In the genomic region with DNA sequence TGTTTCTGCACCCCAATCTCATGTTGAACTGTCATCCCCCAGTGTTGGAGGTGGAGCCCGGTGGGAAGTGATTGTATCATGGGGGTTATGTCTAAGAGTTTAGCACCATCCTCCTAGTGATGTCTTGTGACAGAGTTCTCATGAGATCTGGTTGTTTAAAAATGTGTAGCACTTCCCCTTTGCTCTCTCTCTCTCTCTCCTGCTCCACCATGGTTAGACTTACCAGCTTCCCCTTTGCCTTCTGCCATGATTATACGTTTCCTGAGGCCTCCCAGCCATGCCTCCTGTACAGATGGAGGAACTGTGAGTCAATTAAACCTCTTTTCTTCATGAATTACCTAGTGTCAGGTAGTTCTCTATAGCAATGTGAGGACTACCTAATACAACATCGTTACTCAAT, we compare ENCODE assay signal across 17 cellular contexts.
DNase-seq lines count a peak whose midpoint lies in the region; ATAC-seq and TF ChIP-seq lines count a peak whose summit lies in the region.
"Had no signal": no experiment of that assay in that cellular context is flagged by ENCODE, and none has a peak within 500 bp of the region (broad histone marks: within the 10 kb centered on the region; RNA-seq: fewer than 3 reads in every experiment).

No MANE protein-coding gene starts in this region.

- peaks cover 2% of the 10 kb centered on the region for H3K27me3 Mint-ChIP-seq in endothelial cell (ENCODE audit: unreplicated experiment)
- no peaks in the 10 kb centered on the region for H3K27me3 Mint-ChIP-seq in naive thymus-derived CD8-positive, alpha-beta T cell
- H3K27me3 Mint-ChIP-seq: CD4-positive, CD25-positive, alpha-beta regulatory T cell had no signal

- H3K4me1 Mint-ChIP-seq in endothelial cell (ENCODE audit: unreplicated experiment): peaks cover 30% of the 10 kb centered on the region
- H3K4me1 Mint-ChIP-seq in naive thymus-derived CD8-positive, alpha-beta T cell: peaks cover 0 to 1% (median 0%) of the 10 kb centered on the region in 4 donors
- H3K4me1 Mint-ChIP-seq: CD4-positive, CD25-positive, alpha-beta regulatory T cell had no signal

- no peaks in the 10 kb centered on the region for H3K9me3 Mint-ChIP-seq in endothelial cell (ENCODE audit: unreplicated experiment)
- peaks cover 0 to 9% (median 1%) of the 10 kb centered on the region in 9 donors for H3K9me3 Mint-ChIP-seq in naive thymus-derived CD8-positive, alpha-beta T cell

- H3K36me3 Mint-ChIP-seq in endothelial cell (ENCODE audit: low read depth, unreplicated experiment): no peaks in the 10 kb centered on the region
- no peaks in the 10 kb centered on the region for H3K36me3 Mint-ChIP-seq in naive thymus-derived CD8-positive, alpha-beta T cell
- H3K36me3 Mint-ChIP-seq: CD4-positive, CD25-positive, alpha-beta regulatory T cell had no signal

- POLR2A ChIA-PET in naive thymus-derived CD8-positive, alpha-beta T cell (lab: Charles Lee): no interaction called here

- no peak for ATAC-seq in HG02970 (IDR thresholded peaks at IDR 0.05; ENCODE audit: low FRiP score, unreplicated experiment)
- ATAC-seq in naive thymus-derived CD8-positive, alpha-beta T cell: no peak
- ATAC-seq: GM23338 had no signal

- peak overlapping the region; percentile 62 for H3K27ac Mint-ChIP-seq in endothelial cell (ENCODE audit: unreplicated experiment)
- no peak overlapping the region for H3K27ac Mint-ChIP-seq in naive thymus-derived CD8-positive, alpha-beta T cell
- H3K27ac Mint-ChIP-seq: CD4-positive, CD25-positive, alpha-beta regulatory T cell; GM23338 had no signal

- DNase-seq in GDM1 (lab: John Stamatoyannopoulos, UW) (peak; percentile 29), KG1 (lab: John Stamatoyannopoulos, UW) (peak; percentile 18), OCI-M1 (lab: John Stamatoyannopoulos, UW) (peak; percentile 65), endothelial cell (ENCODE audit: low spot score) (no peak), amygdala (lab: John Stamatoyannopoulos, UW) (no peak)
- DNase-seq in naive thymus-derived CD8-positive, alpha-beta T cell: no peak
- DNase-seq: ACHN; AML-193; CD4-positive, CD25-positive, alpha-beta regulatory T cell; DMS53; IMR-90; NCI-H1092 treated with DMSO at 0.1 percent for 48 hours; NCI-H510A treated with DMSO at 0.1 percent for 48 hours; NCI-H82; RPMI8226 had no signal

- TF ChIP-seq CTCF in endothelial cell (IDR thresholded peaks at IDR 0.05; ENCODE audit: unreplicated experiment): no peak

- no peak overlapping the region for H3K4me3 Mint-ChIP-seq in endothelial cell (ENCODE audit: unreplicated experiment)
- H3K4me3 Mint-ChIP-seq in naive thymus-derived CD8-positive, alpha-beta T cell: no peak overlapping the region
- H3K4me3 Mint-ChIP-seq: CD4-positive, CD25-positive, alpha-beta regulatory T cell; GM23338 had no signal

Comparison
In these comparisons a context has a peak if more than half of its experiments do, and no peak if none do; other contexts are left out.
1. DNase-seq: peak in GDM1 (single experiment), KG1 (single experiment) and OCI-M1 (single experiment); none in endothelial cell (single experiment), naive thymus-derived CD8-positive, alpha-beta T cell (0 of 10) and amygdala (0 of 56).